ENCODE assay signal across 18 cellular contexts in the genomic region with DNA sequence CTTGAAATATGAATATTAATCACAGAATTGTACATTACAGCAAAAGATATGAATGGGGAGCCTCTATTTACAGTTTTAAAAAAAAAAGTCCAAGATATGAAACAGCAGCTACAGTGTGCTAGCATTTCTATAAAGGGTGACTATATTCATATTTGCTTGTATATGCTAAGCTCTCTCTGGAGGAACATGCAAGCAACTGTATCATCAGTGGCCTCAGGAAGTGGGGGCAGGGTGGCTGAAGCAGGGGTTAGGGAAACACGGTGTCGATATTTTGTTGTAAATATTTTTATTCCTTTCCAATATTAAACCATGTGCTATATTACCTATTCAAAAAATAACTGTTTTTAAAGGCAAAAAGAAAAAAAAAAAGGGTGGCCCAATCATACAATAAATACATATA. TPM values are rescaled to one million over a fixed set of nuclear protein-coding genes. Genes with fewer than 3 reads are reported as not detected.
DNase-seq lines count a peak whose midpoint lies in the region; ATAC-seq and TF ChIP-seq lines count a peak whose summit lies in the region.
"Had no signal": no experiment of that assay in that cellular context is flagged by ENCODE, and none has a peak within 500 bp of the region (broad histone marks: within the 10 kb centered on the region; RNA-seq: fewer than 3 reads in every experiment).

No MANE protein-coding gene starts in this region.

- BruUV-seq in mammary epithelial cell (replicated peaks; lab: Mats Ljungman, UMichigan), result no TSS peak

- H3K27me3 ChIP-seq in AG04450 (ENCODE audit: control insufficient read depth, insufficient read depth, low read length), result no peaks in the 10 kb centered on the region
- no peaks in the 10 kb centered on the region for H3K27me3 ChIP-seq in mammary epithelial cell (ENCODE audit: insufficient read depth, low read length)
- H3K27me3 ChIP-seq: esophagus muscularis mucosa had no signal

- peak overlapping the region; percentile 85 for H3K4me2 ChIP-seq in mammary epithelial cell (ENCODE audit: insufficient read depth, low read depth, low read length)
- H3K4me2 ChIP-seq: BLaER1 had no signal

- no peaks in the 10 kb centered on the region for H4K20me1 ChIP-seq in mammary epithelial cell (ENCODE audit: insufficient read depth, low read length)
- H4K20me1 ChIP-seq: BLaER1 had no signal

- H3K36me3 Mint-ChIP-seq in HFFc6 (ENCODE audit: low read depth) (peaks cover 46% of the 10 kb centered on the region), nephron (ENCODE audit: low read depth) (no peaks in the 10 kb centered on the region)
- H3K36me3 Mint-ChIP-seq: immature natural killer cell; stimulated activated memory B cell treated with anti-CD40 and anti-IgM and Interleukin-4, amounts not matched to agents 10 μg/mL and 1 μg/mL and 100 μg/mL, for 72 hours had no signal

- H3K9me3 Mint-ChIP-seq in HFFc6, result no peaks in the 10 kb centered on the region
- no peaks in the 10 kb centered on the region for H3K9me3 Mint-ChIP-seq in nephron
- H3K9me3 Mint-ChIP-seq: GM23338; immature natural killer cell; stimulated activated memory B cell treated with anti-CD40 and anti-IgM and Interleukin-4, amounts not matched to agents 10 μg/mL and 1 μg/mL and 100 μg/mL, for 72 hours had no signal

- H3K4me1 Mint-ChIP-seq in HFFc6 (ENCODE audit: low read depth) (peaks cover 71% of the 10 kb centered on the region), nephron (peaks cover 36% of the 10 kb centered on the region)

- WGBS in mammary epithelial cell (ENCODE audit: low coverage, missing lambda C conversion rate), result 94% methylated on average over 2 of the region's 2 CpGs

- peaks cover 51% of the 10 kb centered on the region for H3K79me2 ChIP-seq in mammary epithelial cell (ENCODE audit: insufficient read depth, low read length)

- ATAC-seq in HG02852 (IDR thresholded peaks at IDR 0.05; ENCODE audit: unreplicated experiment), result no peak
- ATAC-seq: GM23338; mucosa of descending colon; stimulated activated memory B cell treated with anti-CD40 and anti-IgM and Interleukin-4, amounts not matched to agents 10 μg/mL and 1 μg/mL and 100 μg/mL, for 72 hours had no signal

- no peaks in the 10 kb centered on the region for H3K36me3 ChIP-seq in mammary epithelial cell (ENCODE audit: insufficient read depth, low read length)
- H3K36me3 ChIP-seq: BLaER1, esophagus muscularis mucosa had no signal

- POLR2A ChIA-PET in AG04450 (lab: Yijun Ruan, JAX), result interaction anchor here (1.0 kb wide), 1 partner anchor 34 kb away, joined by 3 read pairs; no protein-coding TSS in a partner anchor

- intact Hi-C loops in mammary epithelial cell (cut with micrococcal nuclease), result loop anchor here (5.0 kb wide), 1 partner anchor 116 kb away; no protein-coding TSS in a partner anchor

- no peak overlapping the region for H3K9ac ChIP-seq in mammary epithelial cell (ENCODE audit: insufficient read depth, low read length)
- H3K9ac ChIP-seq: BLaER1 had no signal

- H3K9me3 ChIP-seq in AG04450 (ENCODE audit: control insufficient read depth, insufficient read depth, low read length) (no peaks in the 10 kb centered on the region), mammary epithelial cell (replicated peaks; ENCODE audit: insufficient read depth, low read length) (no peaks in the 10 kb centered on the region)
- H3K9me3 ChIP-seq: BLaER1, esophagus muscularis mucosa, mucosa of descending colon had no signal

- in situ Hi-C loops in mammary epithelial cell (cut with MboI; ENCODE audit: low sequenced_read_pairs in 2 of 2), result no loop called here

- H3K27me3 Mint-ChIP-seq in HFFc6 (ENCODE audit: insufficient read depth), result no peaks in the 10 kb centered on the region; the same call in 1 of the 2 replicates
- no peaks in the 10 kb centered on the region for H3K27me3 Mint-ChIP-seq in nephron (ENCODE audit: low read depth)

- peaks cover 13% of the 10 kb centered on the region for H3K4me1 ChIP-seq in mammary epithelial cell (ENCODE audit: insufficient read depth, low read length)

- CTCF ChIA-PET in AG04450 (lab: Charles Lee) (interaction anchor here (0.6 to 1.7 kb wide), 6 partner anchors 9 to 114 kb away, joined by 3 to 11 read pairs (median 4); no protein-coding TSS in a partner anchor), mammary epithelial cell (lab: Charles Lee; ENCODE audit: low non-redundant PET) (interaction anchor here (1.0 kb wide), 1 partner anchor 39 kb away, joined by 13 read pairs; no protein-coding TSS in a partner anchor)

- H3K27ac Mint-ChIP-seq in HFFc6, result peak overlapping the region; percentile 47; the same call in 1 of the 2 replicates
- no peak overlapping the region for H3K27ac Mint-ChIP-seq in nephron
- H3K27ac Mint-ChIP-seq: GM23338; immature natural killer cell; stimulated activated memory B cell treated with anti-CD40 and anti-IgM and Interleukin-4, amounts not matched to agents 10 μg/mL and 1 μg/mL and 100 μg/mL, for 72 hours had no signal

- DNase-seq in AG04450 (ENCODE audit: low read depth, low spot score), result no peak
- no peak for DNase-seq in HFFc6
- no peak for DNase-seq in mammary epithelial cell
- no peak for DNase-seq in LoVo (ENCODE audit: low spot score)
- DNase-seq in hepatic stellate cell (ENCODE audit: low spot score), result no peak
- DNase-seq in activated T-cell treated with anti-CD3 and anti-CD28 coated beads for 4 hours, result no peak
- DNase-seq: activated naive CD4-positive, alpha-beta T cell treated with anti-CD3 and anti-CD28 coated beads, Interleukin-2, amount 50 U/mL, for 16 hours; immature natural killer cell; mucosa of descending colon; stimulated activated CD4-positive, alpha-beta T cell treated with anti-CD3 and anti-CD28 coated beads, Interleukin-4, amount 100 ng/mL, for 24 hours had no signal

- H3K27ac ChIP-seq in AG04450 (ENCODE audit: low read depth, low read length) (no peak overlapping the region), mammary epithelial cell (ENCODE audit: insufficient read depth, low read depth, low read length) (no peak overlapping the region)
- H3K27ac ChIP-seq: BLaER1, HL-60, VCaP had no signal

- H3K4me3 Mint-ChIP-seq in HFFc6, result peak overlapping the region; percentile 99
- H3K4me3 Mint-ChIP-seq in nephron, result peak overlapping the region; percentile 75 to 86 (median 82)
- H3K4me3 Mint-ChIP-seq: stimulated activated memory B cell treated with anti-CD40 and anti-IgM and Interleukin-4, amounts not matched to agents 10 μg/mL and 1 μg/mL and 100 μg/mL, for 72 hours had no signal

- dilution Hi-C loops in mammary epithelial cell (cut with HindIII; ENCODE audit: low sequenced_read_pairs), result loop anchor here (5.0 kb wide), 1 partner anchor 41 kb away; no protein-coding TSS in a partner anchor

- H3K4me3 ChIP-seq in AG04450 (ENCODE audit: low read depth, low read length) (peak overlapping the region; percentile 85), mammary epithelial cell (replicated peaks in 1 of 3; ENCODE audit: insufficient read depth in 1 of 3, low read depth in 2 of 3, low read length in 3 of 3) (peak overlapping the region in 1 of 3 experiments; percentile 91)
- H3K4me3 ChIP-seq: BLaER1, mucosa of descending colon had no signal

- TF ChIP-seq CTCF in AG04450 (IDR thresholded peaks at IDR 0.05; ENCODE audit: low read depth, low read length) (no peak), HFFc6 (IDR thresholded peaks at IDR 0.05) (no peak), mammary epithelial cell (conservative IDR thresholded peaks at IDR 0.05 in 1 of 2, IDR thresholded peaks at IDR 0.05 in 1 of 2; ENCODE audit: extremely low read depth in 1 of 2, insufficient read depth in 1 of 2, low read depth in 1 of 2, low read length in 2 of 2) (no peak), nephron (IDR thresholded peaks at IDR 0.05; ENCODE audit: unreplicated experiment in 3 of 3) (no peak)

- no peak overlapping the region for H2AFZ ChIP-seq in mammary epithelial cell (ENCODE audit: low read depth, low read length)
- H2AFZ ChIP-seq: GM23338 had no signal

RNA-seq across cellular contexts. Expression of gene UACA, which starts 2.3 kb away (rescaled TPM):
- polyA plus RNA-seq in AG04450 (2011; rRNA removed) (133 and 134 TPM in 2 replicates), mammary epithelial cell (19.0 TPM)
- 462 and 501 TPM in 2 replicates for polyA minus RNA-seq in AG04450 (2011; rRNA and poly(A)+ RNA removed)
- 100 to 1,000 TPM; 119 to 309 (median 142) TPM for total RNA-seq in HFFc6 (2021; fragmentation: NEBNext Ultra II Directional; extraction: Animal tissue kit (Norgen Biotek cat#: 25700))
- 10 to 100 TPM; 19.2 to 39.6 TPM for total RNA-seq in mammary epithelial cell
- 81.9 TPM for polyA minus RNA-seq in mammary epithelial cell
